3 cellular contexts compared by ENCODE assay signal in genomic region chr3:12837295-12837986, GRCh38.
TF ChIP-seq lines count a peak whose summit lies in the region.

No MANE protein-coding gene starts in this region.

TF ChIP-seq in SK-N-SH, 30 proteins besides CTCF, POLR2A, EP300 and RAD21:
- TF ChIP-seq RFX5 (IDR thresholded peaks at IDR 0.05; ENCODE audit: low read length) (no peak), RCOR1 (IDR thresholded peaks at IDR 0.05; ENCODE audit: low read length) (no peak), FOXM1 (IDR thresholded peaks at IDR 0.05; ENCODE audit: low read depth) (no peak), ELF1 (IDR thresholded peaks at IDR 0.05) (no peak), TAF1 (IDR thresholded peaks at IDR 0.05; ENCODE audit: borderline replicate concordance, low read depth, low read length) (no peak), EZH2phosphoT487 (IDR thresholded peaks at IDR 0.05; ENCODE audit: borderline replicate concordance, low read depth) (no peak), YY1 (IDR thresholded peaks at IDR 0.05; ENCODE audit: low read depth) (no peak), CHD2 (IDR thresholded peaks at IDR 0.05; ENCODE audit: low read length, partially characterized antibody) (no peak), POLR2AphosphoS5 (IDR thresholded peaks at IDR 0.05; ENCODE audit: low read depth, low read length) (no peak), SIN3A (IDR thresholded peaks at IDR 0.05; ENCODE audit: borderline replicate concordance, low read depth, low read length) (no peak), MXI1 (IDR thresholded peaks at IDR 0.05; ENCODE audit: low read depth, low read length) (no peak), FOSL2 (IDR thresholded peaks at IDR 0.05; ENCODE audit: borderline replicate concordance, low read depth) (no peak), TEAD4 (IDR thresholded peaks at IDR 0.05; ENCODE audit: borderline replicate concordance, insufficient read depth) (no peak), USF1 (IDR thresholded peaks at IDR 0.05; ENCODE audit: borderline replicate concordance, low read depth) (no peak), RXRA (IDR thresholded peaks at IDR 0.05; ENCODE audit: borderline replicate concordance, low read depth) (no peak), PBX3 (IDR thresholded peaks at IDR 0.05) (no peak), MEF2A (IDR thresholded peaks at IDR 0.05; ENCODE audit: borderline replicate concordance, low read depth) (no peak), NFIC (IDR thresholded peaks at IDR 0.05; ENCODE audit: borderline replicate concordance) (no peak)
- TF ChIP-seq, protein P1, sequence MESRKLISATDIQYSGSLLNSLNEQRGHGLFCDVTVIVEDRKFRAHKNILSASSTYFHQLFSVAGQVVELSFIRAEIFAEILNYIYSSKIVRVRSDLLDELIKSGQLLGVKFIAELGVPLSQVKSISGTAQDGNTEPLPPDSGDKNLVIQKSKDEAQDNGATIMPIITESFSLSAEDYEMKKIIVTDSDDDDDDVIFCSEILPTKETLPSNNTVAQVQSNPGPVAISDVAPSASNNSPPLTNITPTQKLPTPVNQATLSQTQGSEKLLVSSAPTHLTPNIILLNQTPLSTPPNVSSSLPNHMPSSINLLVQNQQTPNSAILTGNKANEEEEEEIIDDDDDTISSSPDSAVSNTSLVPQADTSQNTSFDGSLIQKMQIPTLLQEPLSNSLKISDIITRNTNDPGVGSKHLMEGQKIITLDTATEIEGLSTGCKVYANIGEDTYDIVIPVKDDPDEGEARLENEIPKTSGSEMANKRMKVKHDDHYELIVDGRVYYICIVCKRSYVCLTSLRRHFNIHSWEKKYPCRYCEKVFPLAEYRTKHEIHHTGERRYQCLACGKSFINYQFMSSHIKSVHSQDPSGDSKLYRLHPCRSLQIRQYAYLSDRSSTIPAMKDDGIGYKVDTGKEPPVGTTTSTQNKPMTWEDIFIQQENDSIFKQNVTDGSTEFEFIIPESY (IDR thresholded peaks at IDR 0.05; ENCODE audit: borderline replicate concordance, low read depth), result no peak

TF ChIP-seq in SK-N-SH treated with all-trans-retinoic acid at 6 μM for 48 hours, 23 proteins besides CTCF, POLR2A, EP300 and RAD21:
- TF ChIP-seq TOX (CRISPR knock-in tag; IDR thresholded peaks at IDR 0.05; ENCODE audit: borderline replicate concordance) (no peak), SNAI2 (CRISPR knock-in tag; IDR thresholded peaks at IDR 0.05) (no peak), ISL1 (CRISPR knock-in tag; IDR thresholded peaks at IDR 0.05) (no peak), ARNTL (CRISPR knock-in tag; IDR thresholded peaks at IDR 0.05; ENCODE audit: borderline replicate concordance, low read depth) (no peak), ZNF565 (CRISPR knock-in tag; conservative IDR thresholded peaks at IDR 0.05; ENCODE audit: low read depth) (no peak), ZFP3 (CRISPR knock-in tag; IDR thresholded peaks at IDR 0.05) (no peak), OSR1 (CRISPR knock-in tag; IDR thresholded peaks at IDR 0.05) (no peak), PPARA (CRISPR knock-in tag; IDR thresholded peaks at IDR 0.05; ENCODE audit: borderline replicate concordance) (no peak), GLIS3 (CRISPR knock-in tag; IDR thresholded peaks at IDR 0.05) (no peak), ZFP30 (CRISPR knock-in tag; IDR thresholded peaks at IDR 0.05) (no peak), CSDC2 (CRISPR knock-in tag; IDR thresholded peaks at IDR 0.05) (no peak), ZC3H10 (CRISPR knock-in tag; IDR thresholded peaks at IDR 0.05) (no peak), BACH2 (CRISPR knock-in tag; IDR thresholded peaks at IDR 0.05; ENCODE audit: borderline replicate concordance) (no peak), ZNF70 (CRISPR knock-in tag; IDR thresholded peaks at IDR 0.05) (no peak), ZNF8 (CRISPR knock-in tag; IDR thresholded peaks at IDR 0.05) (no peak), ESRRG (CRISPR knock-in tag; IDR thresholded peaks at IDR 0.05) (no peak), TCF4 (CRISPR knock-in tag; IDR thresholded peaks at IDR 0.05; ENCODE audit: borderline replicate concordance) (no peak)
- TF ChIP-seq, protein P2, sequence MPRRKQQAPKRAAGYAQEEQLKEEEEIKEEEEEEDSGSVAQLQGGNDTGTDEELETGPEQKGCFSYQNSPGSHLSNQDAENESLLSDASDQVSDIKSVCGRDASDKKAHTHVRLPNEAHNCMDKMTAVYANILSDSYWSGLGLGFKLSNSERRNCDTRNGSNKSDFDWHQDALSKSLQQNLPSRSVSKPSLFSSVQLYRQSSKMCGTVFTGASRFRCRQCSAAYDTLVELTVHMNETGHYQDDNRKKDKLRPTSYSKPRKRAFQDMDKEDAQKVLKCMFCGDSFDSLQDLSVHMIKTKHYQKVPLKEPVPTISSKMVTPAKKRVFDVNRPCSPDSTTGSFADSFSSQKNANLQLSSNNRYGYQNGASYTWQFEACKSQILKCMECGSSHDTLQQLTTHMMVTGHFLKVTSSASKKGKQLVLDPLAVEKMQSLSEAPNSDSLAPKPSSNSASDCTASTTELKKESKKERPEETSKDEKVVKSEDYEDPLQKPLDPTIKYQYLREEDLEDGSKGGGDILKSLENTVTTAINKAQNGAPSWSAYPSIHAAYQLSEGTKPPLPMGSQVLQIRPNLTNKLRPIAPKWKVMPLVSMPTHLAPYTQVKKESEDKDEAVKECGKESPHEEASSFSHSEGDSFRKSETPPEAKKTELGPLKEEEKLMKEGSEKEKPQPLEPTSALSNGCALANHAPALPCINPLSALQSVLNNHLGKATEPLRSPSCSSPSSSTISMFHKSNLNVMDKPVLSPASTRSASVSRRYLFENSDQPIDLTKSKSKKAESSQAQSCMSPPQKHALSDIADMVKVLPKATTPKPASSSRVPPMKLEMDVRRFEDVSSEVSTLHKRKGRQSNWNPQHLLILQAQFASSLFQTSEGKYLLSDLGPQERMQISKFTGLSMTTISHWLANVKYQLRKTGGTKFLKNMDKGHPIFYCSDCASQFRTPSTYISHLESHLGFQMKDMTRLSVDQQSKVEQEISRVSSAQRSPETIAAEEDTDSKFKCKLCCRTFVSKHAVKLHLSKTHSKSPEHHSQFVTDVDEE (CRISPR knock-in tag; IDR thresholded peaks at IDR 0.05), result no peak
- TF ChIP-seq, protein P3, sequence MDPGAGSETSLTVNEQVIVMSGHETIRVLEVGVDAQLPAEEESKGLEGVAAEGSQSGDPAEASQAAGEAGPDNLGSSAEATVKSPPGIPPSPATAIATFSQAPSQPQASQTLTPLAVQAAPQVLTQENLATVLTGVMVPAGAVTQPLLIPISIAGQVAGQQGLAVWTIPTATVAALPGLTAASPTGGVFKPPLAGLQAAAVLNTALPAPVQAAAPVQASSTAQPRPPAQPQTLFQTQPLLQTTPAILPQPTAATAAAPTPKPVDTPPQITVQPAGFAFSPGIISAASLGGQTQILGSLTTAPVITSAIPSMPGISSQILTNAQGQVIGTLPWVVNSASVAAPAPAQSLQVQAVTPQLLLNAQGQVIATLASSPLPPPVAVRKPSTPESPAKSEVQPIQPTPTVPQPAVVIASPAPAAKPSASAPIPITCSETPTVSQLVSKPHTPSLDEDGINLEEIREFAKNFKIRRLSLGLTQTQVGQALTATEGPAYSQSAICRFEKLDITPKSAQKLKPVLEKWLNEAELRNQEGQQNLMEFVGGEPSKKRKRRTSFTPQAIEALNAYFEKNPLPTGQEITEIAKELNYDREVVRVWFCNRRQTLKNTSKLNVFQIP (CRISPR knock-in tag; IDR thresholded peaks at IDR 0.05; ENCODE audit: borderline replicate concordance, low read depth), result no peak
- TF ChIP-seq, protein P4, sequence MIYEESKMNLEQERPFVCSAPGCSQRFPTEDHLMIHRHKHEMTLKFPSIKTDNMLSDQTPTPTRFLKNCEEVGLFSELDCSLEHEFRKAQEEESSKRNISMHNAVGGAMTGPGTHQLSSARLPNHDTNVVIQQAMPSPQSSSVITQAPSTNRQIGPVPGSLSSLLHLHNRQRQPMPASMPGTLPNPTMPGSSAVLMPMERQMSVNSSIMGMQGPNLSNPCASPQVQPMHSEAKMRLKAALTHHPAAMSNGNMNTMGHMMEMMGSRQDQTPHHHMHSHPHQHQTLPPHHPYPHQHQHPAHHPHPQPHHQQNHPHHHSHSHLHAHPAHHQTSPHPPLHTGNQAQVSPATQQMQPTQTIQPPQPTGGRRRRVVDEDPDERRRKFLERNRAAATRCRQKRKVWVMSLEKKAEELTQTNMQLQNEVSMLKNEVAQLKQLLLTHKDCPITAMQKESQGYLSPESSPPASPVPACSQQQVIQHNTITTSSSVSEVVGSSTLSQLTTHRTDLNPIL (CRISPR knock-in tag; IDR thresholded peaks at IDR 0.05; ENCODE audit: low read depth), result no peak

TF ChIP-seq in GM12878, 131 proteins besides CTCF, POLR2A, EP300 and RAD21:
- no peak for TF ChIP-seq MEF2A (IDR thresholded peaks at IDR 0.05; ENCODE audit: insufficient read depth, low read depth, low read length)
- TF ChIP-seq, protein P5, sequence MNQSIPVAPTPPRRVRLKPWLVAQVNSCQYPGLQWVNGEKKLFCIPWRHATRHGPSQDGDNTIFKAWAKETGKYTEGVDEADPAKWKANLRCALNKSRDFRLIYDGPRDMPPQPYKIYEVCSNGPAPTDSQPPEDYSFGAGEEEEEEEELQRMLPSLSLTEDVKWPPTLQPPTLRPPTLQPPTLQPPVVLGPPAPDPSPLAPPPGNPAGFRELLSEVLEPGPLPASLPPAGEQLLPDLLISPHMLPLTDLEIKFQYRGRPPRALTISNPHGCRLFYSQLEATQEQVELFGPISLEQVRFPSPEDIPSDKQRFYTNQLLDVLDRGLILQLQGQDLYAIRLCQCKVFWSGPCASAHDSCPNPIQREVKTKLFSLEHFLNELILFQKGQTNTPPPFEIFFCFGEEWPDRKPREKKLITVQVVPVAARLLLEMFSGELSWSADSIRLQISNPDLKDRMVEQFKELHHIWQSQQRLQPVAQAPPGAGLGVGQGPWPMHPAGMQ (IDR thresholded peaks at IDR 0.05; ENCODE audit: borderline replicate concordance), result no peak
- no peak for TF ChIP-seq CBFB (IDR thresholded peaks at IDR 0.05; ENCODE audit: low read depth)
- TF ChIP-seq BCLAF1 (IDR thresholded peaks at IDR 0.05), result no peak
- TF ChIP-seq, protein P6, sequence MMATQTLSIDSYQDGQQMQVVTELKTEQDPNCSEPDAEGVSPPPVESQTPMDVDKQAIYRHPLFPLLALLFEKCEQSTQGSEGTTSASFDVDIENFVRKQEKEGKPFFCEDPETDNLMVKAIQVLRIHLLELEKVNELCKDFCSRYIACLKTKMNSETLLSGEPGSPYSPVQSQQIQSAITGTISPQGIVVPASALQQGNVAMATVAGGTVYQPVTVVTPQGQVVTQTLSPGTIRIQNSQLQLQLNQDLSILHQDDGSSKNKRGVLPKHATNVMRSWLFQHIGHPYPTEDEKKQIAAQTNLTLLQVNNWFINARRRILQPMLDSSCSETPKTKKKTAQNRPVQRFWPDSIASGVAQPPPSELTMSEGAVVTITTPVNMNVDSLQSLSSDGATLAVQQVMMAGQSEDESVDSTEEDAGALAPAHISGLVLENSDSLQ (IDR thresholded peaks at IDR 0.05), result no peak
- TF ChIP-seq IRF4 (IDR thresholded peaks at IDR 0.05; ENCODE audit: low read depth, low read length), result no peak
- no peak for TF ChIP-seq SIX5 (IDR thresholded peaks at IDR 0.05; ENCODE audit: low read depth, low read length, severe bottlenecking)
